Comparison of ENCODE assay signal across 12 cellular contexts in the genomic region with DNA sequence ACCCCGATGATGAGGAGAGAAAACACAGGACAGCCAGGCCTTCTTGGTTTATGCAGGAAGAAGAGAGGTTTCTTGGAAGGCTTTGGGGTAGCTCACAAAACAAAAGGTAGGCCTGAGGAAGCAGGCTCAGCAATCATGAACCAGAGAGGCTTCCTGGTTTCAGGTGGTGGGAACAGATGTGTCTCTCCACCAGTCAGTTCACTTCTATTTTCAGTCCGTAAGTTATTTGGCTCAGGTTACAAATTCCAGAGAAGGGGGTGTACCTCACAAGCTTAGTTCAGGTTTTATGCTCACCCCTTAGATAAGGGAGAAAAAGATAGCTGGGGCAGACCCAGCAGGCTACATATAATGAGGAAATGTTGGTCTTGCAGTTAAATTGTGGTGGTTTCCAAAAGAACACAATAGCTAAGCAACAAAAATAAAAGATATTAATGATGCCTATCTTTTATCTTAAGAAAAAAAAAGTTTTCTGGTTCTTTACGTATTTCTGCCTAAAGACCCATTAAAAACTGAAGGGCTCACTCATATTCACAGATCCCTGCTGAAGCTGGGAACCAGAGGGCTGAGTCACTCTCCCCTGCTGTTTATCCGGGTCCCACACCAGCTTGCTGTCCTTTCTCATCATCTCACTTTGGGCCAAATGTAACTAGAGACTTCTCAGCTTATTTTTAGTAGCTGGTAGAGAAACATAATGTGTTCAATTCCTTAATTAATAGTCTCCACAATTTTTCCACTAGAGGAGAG.
DNase-seq lines count a peak whose midpoint lies in the region; ATAC-seq, FAIRE-seq and TF ChIP-seq lines count a peak whose summit lies in the region.
"Had no signal": no experiment of that assay in that cellular context is flagged by ENCODE, and none has a peak within 500 bp of the region (broad histone marks: within the 10 kb centered on the region; RNA-seq: fewer than 3 reads in every experiment).

No MANE protein-coding gene starts in this region.

- intact Hi-C loops in Right ventricle myocardium inferior (cut with DNase I) = loop anchor here (2.0 to 5.0 kb wide), 2 partner anchors 52 to 98 kb away; no protein-coding TSS in a partner anchor
- intact Hi-C loops in cardiac septum (cut with DNase I) = loop anchor here (5.0 kb wide), 1 partner anchor 37 kb away; no protein-coding TSS in a partner anchor
- intact Hi-C loops in aorta (cut with DNase I) = no loop called here

- peaks cover 12% of the 10 kb centered on the region for H3K36me3 Mint-ChIP-seq in astrocyte (ENCODE audit: low read depth, unreplicated experiment)
- H3K36me3 Mint-ChIP-seq in type B pancreatic cell = peaks cover 12% of the 10 kb centered on the region

- H3K9me3 Mint-ChIP-seq in astrocyte (ENCODE audit: unreplicated experiment) (no peaks in the 10 kb centered on the region), type B pancreatic cell (peaks cover 5% of the 10 kb centered on the region)

- H3K27me3 Mint-ChIP-seq in astrocyte (ENCODE audit: low read depth, unreplicated experiment) (no peaks in the 10 kb centered on the region), type B pancreatic cell (no peaks in the 10 kb centered on the region)

- H3K4me1 ChIP-seq in astrocyte (ENCODE audit: insufficient read depth, low read length) (peaks cover 13% of the 10 kb centered on the region), iPS-18a (ENCODE audit: control insufficient read depth, low read depth, low read length) (peaks cover 15% of the 10 kb centered on the region), aorta (ENCODE audit: control insufficient read depth in 1 of 2, insufficient read depth in 2 of 2, low read length in 2 of 2) (peaks cover 2 to 16% of the 10 kb centered on the region in 2 donors)

- peaks cover 39% of the 10 kb centered on the region for H3K4me1 Mint-ChIP-seq in astrocyte (ENCODE audit: low read depth, unreplicated experiment)
- peaks cover 46% of the 10 kb centered on the region for H3K4me1 Mint-ChIP-seq in type B pancreatic cell (ENCODE audit: unreplicated experiment)

- H3K4me2 ChIP-seq in astrocyte (ENCODE audit: low read length) = peak overlapping the region; percentile 33

- H3K36me3 ChIP-seq in astrocyte (ENCODE audit: insufficient read depth, low read length) (no peaks in the 10 kb centered on the region), iPS-18a (ENCODE audit: control insufficient read depth, low read depth, low read length) (no peaks in the 10 kb centered on the region), aorta (ENCODE audit: control insufficient read depth in 1 of 2, insufficient read depth in 2 of 2, low read length in 1 of 2) (no peaks in the 10 kb centered on the region)

- peak; percentile 83 for FAIRE-seq in astrocyte (lab: Jason Lieb, UNC)

- TF ChIP-seq CTCF in astrocyte (IDR thresholded peaks at IDR 0.05; ENCODE audit: insufficient read depth, low read depth, low read length) = no peak
- TF ChIP-seq CTCF in type B pancreatic cell (conservative IDR thresholded peaks at IDR 0.05) = no peak

- H3K9ac ChIP-seq in astrocyte (ENCODE audit: low read length) = peak overlapping the region; percentile 0
- H3K9ac ChIP-seq in iPS-18a (ENCODE audit: low read length) = peak overlapping the region; percentile 33
- H3K9ac ChIP-seq: BLaER1 treated with 17β-estradiol and CSF1 and Interleukin-3, amounts not matched to agents 10 nM and 100 nM had no signal

- H3K27me3 ChIP-seq in astrocyte (ENCODE audit: insufficient read depth, low read length) (no peaks in the 10 kb centered on the region), iPS-18a (ENCODE audit: control insufficient read depth, insufficient read depth, low read length) (no peaks in the 10 kb centered on the region), aorta (ENCODE audit: control insufficient read depth in 1 of 2, insufficient read depth in 2 of 2, low read length in 1 of 2) (no peaks in the 10 kb centered on the region)
- H3K27me3 ChIP-seq: BLaER1 treated with 17β-estradiol and CSF1 and Interleukin-3, amounts not matched to agents 10 nM and 100 nM; body of pancreas had no signal

- DNase-seq in Right ventricle myocardium inferior (ENCODE audit: missing footprints) (no peak), cardiac septum (ENCODE audit: low spot score) (no peak), astrocyte (ENCODE audit: low read depth) (peak; percentile 80), type B pancreatic cell (ENCODE audit: extremely low spot score, unreplicated experiment) (no peak), T-helper 1 cell (no peak), aorta (no peak)
- DNase-seq: body of pancreas, KBM-7, T-helper 2 cell had no signal

- H2AFZ ChIP-seq in astrocyte (ENCODE audit: low read depth, low read length) = no peak overlapping the region

- ATAC-seq in Right ventricle myocardium inferior = peak; percentile 42
- no peak for ATAC-seq in aorta (ENCODE audit: low FRiP score)
- ATAC-seq in HG03280 (IDR thresholded peaks at IDR 0.05; ENCODE audit: unreplicated experiment) = no peak
- ATAC-seq: body of pancreas had no signal

- H3K4me3 ChIP-seq in astrocyte (ENCODE audit: insufficient read depth, low read depth, low read length) (no peak overlapping the region), iPS-18a (ENCODE audit: low read length) (no peak overlapping the region), aorta (ENCODE audit: low read length in 2 of 2) (no peak overlapping the region)
- H3K4me3 ChIP-seq: BLaER1 treated with 17β-estradiol and CSF1 and Interleukin-3, amounts not matched to agents 10 nM and 100 nM; body of pancreas had no signal

- peak overlapping the region; percentile 45 for H3K27ac ChIP-seq in astrocyte (ENCODE audit: low read depth, low read length)
- peak overlapping the region; percentile 70 for H3K27ac ChIP-seq in iPS-18a (ENCODE audit: low read length)
- H3K27ac ChIP-seq in aorta (ENCODE audit: low read depth in 1 of 2, low read length in 2 of 2) = peak overlapping the region in 1 of 2 donors; percentile 64

- H3K27ac Mint-ChIP-seq in astrocyte (ENCODE audit: unreplicated experiment) (peak overlapping the region; percentile 70), type B pancreatic cell (peak overlapping the region; percentile 61)

- H3K9me3 ChIP-seq in astrocyte (ENCODE audit: insufficient read depth, low read depth, low read length) (no peaks in the 10 kb centered on the region), iPS-18a (ENCODE audit: control insufficient read depth, low read depth, low read length) (no peaks in the 10 kb centered on the region), aorta (ENCODE audit: control insufficient read depth, low read length) (no peaks in the 10 kb centered on the region)
- H3K9me3 ChIP-seq: body of pancreas had no signal

- WGBS in aorta, 2 donors = 26 to 32% methylated on average over 4 of the region's 4 CpGs

- H4K20me1 ChIP-seq in astrocyte (ENCODE audit: insufficient read depth, low read length) = peaks cover 21% of the 10 kb centered on the region

- no peaks in the 10 kb centered on the region for H3K79me2 ChIP-seq in astrocyte (ENCODE audit: insufficient read depth, low read length)

- H3K4me3 Mint-ChIP-seq in astrocyte (ENCODE audit: unreplicated experiment) (no peak overlapping the region), type B pancreatic cell (no peak overlapping the region)

Comparison
In these comparisons a context has a peak if more than half of its experiments do, and no peak if none do; other contexts are left out.
1. intact Hi-C loops: an anchor here in Right ventricle myocardium inferior (2.0 to 5.0 kb wide) and cardiac septum (5.0 kb wide); none called in aorta.